In genomic region chr4:74370912-74371311, GRCh38 we compare ENCODE assay signal across 9 cellular contexts. TPM values are rescaled to one million over a fixed set of nuclear protein-coding genes. Genes with fewer than 3 reads are reported as not detected.
DNase-seq lines count a peak whose midpoint lies in the region; ATAC-seq, FAIRE-seq and TF ChIP-seq lines count a peak whose summit lies in the region.
"Had no signal": no experiment of that assay in that cellular context is flagged by ENCODE, and none has a peak within 500 bp of the region (broad histone marks: within the 10 kb centered on the region; RNA-seq: fewer than 3 reads in every experiment).

No MANE protein-coding gene starts in this region.

- no peak for TF ChIP-seq POLR2A in breast epithelium (IDR thresholded peaks at IDR 0.05)

- no peak overlapping the region for H3K27ac ChIP-seq in breast epithelium

- TF ChIP-seq CTCF in breast epithelium (IDR thresholded peaks at IDR 0.05) = peak in 2 of 3 donors; percentile 21 to 39

- intact Hi-C loops in breast epithelium (cut with DNase I; ENCODE audit: low total_unique reads) = no loop called here

- no peak overlapping the region for H3K4me3 ChIP-seq in breast epithelium

- no peaks in the 10 kb centered on the region for H3K9me3 ChIP-seq in breast epithelium

- H3K36me3 ChIP-seq in breast epithelium = no peaks in the 10 kb centered on the region

- H3K4me1 ChIP-seq in breast epithelium = no peaks in the 10 kb centered on the region

- peak; percentile 64 for FAIRE-seq in GM19239 (lab: Jason Lieb, UNC)

- DNase-seq in NCI-H146 (lab: John Stamatoyannopoulos, UW) (peak; percentile 6), NCI-H146 treated with DMSO at 0.1 percent for 48 hours (lab: John Stamatoyannopoulos, UW; ENCODE audit: unreplicated experiment) (no peak), GM19239 (ENCODE audit: insufficient read length, low spot score) (no peak), OCI-M2 (lab: John Stamatoyannopoulos, UW; ENCODE audit: unreplicated experiment) (peak; percentile 42), breast epithelium (ENCODE audit: low spot score in 2 of 2) (no peak), left kidney (ENCODE audit: low read depth, low spot score) (peak; percentile 74)
- DNase-seq in activated effector memory CD4-positive, alpha-beta T cell treated with anti-CD3 and anti-CD28 coated beads, Interleukin-2, amount 50 U/mL, for 16 hours = no peak

- ATAC-seq in HG03108 (IDR thresholded peaks at IDR 0.05; ENCODE audit: unreplicated experiment) = peak; percentile 60

- H3K27me3 ChIP-seq in breast epithelium = no peaks in the 10 kb centered on the region

RNA-seq across cellular contexts. Expression of gene EREG, which starts 6.0 kb away (rescaled TPM):
- total RNA-seq in breast epithelium = 1 to 10 TPM in 2 of 3 donors, under 1 TPM in 1; 0.80 to 7.6 (median 3.3) TPM
- total RNA-seq: CD8-positive, alpha-beta memory T cell had no signal

Comparison
In these comparisons a context has a peak if more than half of its experiments do, and no peak if none do; other contexts are left out.
1. DNase-seq: peak in NCI-H146 (single experiment), OCI-M2 (single experiment) and left kidney (single experiment); none in NCI-H146 treated with DMSO at 0.1 percent for 48 hours (single experiment), GM19239 (single experiment), breast epithelium (0 of 2) and activated effector memory CD4-positive, alpha-beta T cell treated with anti-CD3 and anti-CD28 coated beads, Interleukin-2, amount 50 U/mL, for 16 hours (single experiment).